In the genomic region with DNA sequence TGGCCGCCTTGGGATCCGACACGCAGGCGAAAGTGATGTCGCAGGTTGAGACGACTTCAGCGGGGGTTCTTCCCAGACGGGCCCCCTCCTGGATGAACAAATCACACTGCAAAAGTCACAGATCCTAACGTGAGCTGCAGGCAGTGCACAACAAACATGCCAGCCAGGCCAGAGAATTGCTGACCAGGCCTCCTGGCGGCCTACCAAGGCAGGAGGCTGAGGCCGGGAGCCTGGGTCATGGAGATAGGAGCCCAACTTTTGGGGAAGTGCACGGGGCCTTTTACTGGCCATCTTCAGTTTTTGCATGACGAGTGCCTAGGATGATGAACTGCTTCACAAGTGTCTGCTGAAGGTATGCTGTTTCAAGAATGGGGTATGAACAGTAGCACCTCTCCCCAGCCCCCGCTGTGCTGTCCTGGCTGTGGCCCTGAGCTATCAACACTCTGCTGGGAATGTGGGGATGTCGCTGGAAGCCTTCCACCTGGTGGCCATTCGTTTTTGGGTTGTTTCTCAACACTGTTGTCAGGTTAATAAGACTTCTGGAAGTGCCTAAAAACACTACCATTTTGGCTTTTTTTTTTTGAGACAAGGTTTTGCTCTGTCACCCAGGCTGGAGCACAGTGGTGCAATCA, we compare ENCODE assay signal across 25 cellular contexts. TPM values are rescaled to one million over a fixed set of nuclear protein-coding genes. Genes with fewer than 3 reads are reported as not detected.
DNase-seq lines count a peak whose midpoint lies in the region; ATAC-seq and TF ChIP-seq lines count a peak whose summit lies in the region.
"Had no signal": no experiment of that assay in that cellular context is flagged by ENCODE, and none has a peak within 500 bp of the region (broad histone marks: within the 10 kb centered on the region; RNA-seq: fewer than 3 reads in every experiment).

No MANE protein-coding gene starts in this region.

- H3K18ac ChIP-seq in IMR-90 (ENCODE audit: low read depth, low read length) = no peak overlapping the region

- H2AFZ ChIP-seq in IMR-90 (replicated peaks; ENCODE audit: low read length, poor library complexity) = no peak overlapping the region
- no peak overlapping the region for H2AFZ ChIP-seq in GM23248

- no peak for TF ChIP-seq CTCF in IMR-90 (conservative IDR thresholded peaks at IDR 0.05; ENCODE audit: low read depth, low read length)

- H4K91ac ChIP-seq in IMR-90 (ENCODE audit: insufficient read depth, low read depth, low read length) = no peak overlapping the region

- no peaks in the 10 kb centered on the region for H3F3A ChIP-seq in GM23248 (ENCODE audit: insufficient read depth)

- no peak overlapping the region for H2BK5ac ChIP-seq in IMR-90 (ENCODE audit: low read depth, low read length, poor library complexity, severe bottlenecking)

- H4K20me1 ChIP-seq in IMR-90 (ENCODE audit: insufficient read depth, low read length) (no peaks in the 10 kb centered on the region), GM23248 (ENCODE audit: insufficient read depth) (no peaks in the 10 kb centered on the region)

- H3K9ac ChIP-seq in IMR-90 (ENCODE audit: low read depth, low read length) (no peak overlapping the region), stomach smooth muscle (ENCODE audit: low read length in 2 of 2) (peak overlapping the region; percentile 16 to 37), GM23248 (no peak overlapping the region)

- DNase-seq in IMR-90 = no peak
- DNase-seq in erythroblast (lab: John Stamatoyannopoulos, UW) = peak; percentile 24 to 43
- peak; percentile 65 for DNase-seq in left lobe of liver (ENCODE audit: low spot score)
- DNase-seq in GM23248 = no peak
- no peak for DNase-seq in AG08395 (ENCODE audit: low spot score)
- no peak for DNase-seq in NCI-H2029 (lab: John Stamatoyannopoulos, UW)
- DNase-seq: activated B cell treated with CpG ODN at 0.5 μM for 24 hours; activated CD4-positive, alpha-beta T cell treated with anti-CD3 and anti-CD28 coated beads, Interleukin-2, amount 50 U/mL, for 48 hours; activated effector memory CD4-positive, alpha-beta T cell treated with anti-CD3 and anti-CD28 coated beads, Interleukin-2, amount 50 U/mL, for 16 hours; brain microvascular endothelial cell; CD4-positive, alpha-beta T cell; DMS153; GF-D8; mucosa of descending colon; NCI-H510A; NK-92 treated with Interleukin-12 subunit alpha and Interleukin-12 subunit beta, amount 100 ng/mL, for 24 hours; T-helper 2 cell had no signal

- H3K27me3 ChIP-seq in IMR-90 (ENCODE audit: control insufficient read depth, insufficient read depth, low read length) = no peaks in the 10 kb centered on the region
- H3K27me3 ChIP-seq in stomach smooth muscle (ENCODE audit: control insufficient read depth in 1 of 2, insufficient read depth in 2 of 2, low read length in 2 of 2) = no peaks in the 10 kb centered on the region
- H3K27me3 ChIP-seq in GM23248 (replicated peaks; ENCODE audit: insufficient read depth) = no peaks in the 10 kb centered on the region
- H3K27me3 ChIP-seq: brain microvascular endothelial cell had no signal

- H3K9me3 ChIP-seq in IMR-90 (ENCODE audit: control insufficient read depth, insufficient read depth, low read length) (no peaks in the 10 kb centered on the region), stomach smooth muscle (ENCODE audit: control insufficient read depth in 2 of 2, low read length in 2 of 2) (no peaks in the 10 kb centered on the region), GM23248 (ENCODE audit: low read depth) (no peaks in the 10 kb centered on the region)
- H3K9me3 ChIP-seq: mucosa of descending colon had no signal

- no TSS peak for BruUV-seq in IMR-90 (replicated peaks; lab: Mats Ljungman, UMichigan)

- TF ChIP-seq POLR2A in IMR-90 (IDR thresholded peaks at IDR 0.05; ENCODE audit: low read depth, low read length) (no peak), erythroblast (IDR thresholded peaks at IDR 0.05; ENCODE audit: low read length) (no peak)

- H2AK5ac ChIP-seq in IMR-90 (ENCODE audit: low read depth, low read length) = no peak overlapping the region

- H3K9me1 ChIP-seq in IMR-90 (ENCODE audit: insufficient read depth, low read length) = no peaks in the 10 kb centered on the region

- no peaks in the 10 kb centered on the region for H3K79me2 ChIP-seq in GM23248 (ENCODE audit: insufficient read depth)

- ATAC-seq in IMR-90 (ENCODE audit: low read depth) (peak; percentile 40), left lobe of liver (peak; percentile 88)
- ATAC-seq: mucosa of descending colon had no signal

- TF ChIP-seq RAD21 in IMR-90 (IDR thresholded peaks at IDR 0.05; ENCODE audit: low read length) = no peak

- no peak overlapping the region for H2AK9ac ChIP-seq in IMR-90 (replicated peaks; ENCODE audit: low read depth, low read length, poor library complexity)

- no peak overlapping the region for H3K4me2 ChIP-seq in IMR-90 (ENCODE audit: low read depth, low read length)
- no peak overlapping the region for H3K4me2 ChIP-seq in GM23248 (ENCODE audit: unreplicated experiment)

- H3K56ac ChIP-seq in IMR-90 (ENCODE audit: extremely low read depth, insufficient read depth, low read length) = no peak overlapping the region

- dilution Hi-C loops in IMR-90 (cut with HindIII; ENCODE audit: low sequenced_read_pairs, unreplicated experiment) = no loop called here

- in situ Hi-C loops in IMR-90 (cut with MboI; ENCODE audit: low sequenced_read_pairs) (no loop called here), GM23248 (cut with MboI) (no loop called here)

- intact Hi-C loops in IMR-90 (cut with micrococcal nuclease) = no loop called here

- no peak overlapping the region for H3K23ac ChIP-seq in IMR-90 (ENCODE audit: low read depth, low read length)

- H3K4me3 ChIP-seq in IMR-90 (ENCODE audit: insufficient read depth, low read depth, low read length) (no peak overlapping the region), stomach smooth muscle (ENCODE audit: low read length in 2 of 2) (peak overlapping the region in 1 of 2 donors; percentile 29), GM23248 (no peak overlapping the region)
- H3K4me3 ChIP-seq: mucosa of descending colon, SK-N-MC had no signal

- no peak overlapping the region for H3K14ac ChIP-seq in IMR-90 (replicated peaks; ENCODE audit: low read depth, low read length)

- H3K27ac ChIP-seq in IMR-90 (ENCODE audit: insufficient read depth, low read length) (no peak overlapping the region), stomach smooth muscle (ENCODE audit: low read length) (peak overlapping the region; percentile 92), GM23248 (no peak overlapping the region)
- H3K27ac ChIP-seq: brain microvascular endothelial cell, epithelial cell of prostate, SK-N-MC had no signal

- CTCF ChIA-PET in IMR-90 (lab: Yijun Ruan, JAX) = no interaction called here

- no peak overlapping the region for H3K4ac ChIP-seq in IMR-90 (ENCODE audit: low read depth, low read length)

- H2BK20ac ChIP-seq in IMR-90 (ENCODE audit: low read depth, low read length) = no peak overlapping the region

- H3K9me2 ChIP-seq in GM23248 (ENCODE audit: insufficient read depth) = no peaks in the 10 kb centered on the region

- H4K5ac ChIP-seq in IMR-90 (ENCODE audit: low read depth, low read length) = no peak overlapping the region

- H3K4me1 ChIP-seq in IMR-90 (ENCODE audit: control insufficient read depth, insufficient read depth, low read length) = peaks cover 8% of the 10 kb centered on the region; the same call in 1 of the 2 replicates
- peaks cover 17% of the 10 kb centered on the region for H3K4me1 ChIP-seq in stomach smooth muscle (ENCODE audit: control insufficient read depth, insufficient read depth, low read length)
- no peaks in the 10 kb centered on the region for H3K4me1 ChIP-seq in GM23248 (ENCODE audit: insufficient read depth)

- no peak overlapping the region for H2BK120ac ChIP-seq in IMR-90 (ENCODE audit: low read depth, low read length)

- H2BK15ac ChIP-seq in IMR-90 (ENCODE audit: low read depth, low read length) = no peak overlapping the region

- H3K79me1 ChIP-seq in IMR-90 (ENCODE audit: low read depth in 1 of 2, low read length in 2 of 2) = peaks cover 2 to 5% of the 10 kb centered on the region in 2 experiments; a peak in 1 of 4 replicates

- POLR2A ChIA-PET in IMR-90 (lab: Charles Lee; ENCODE audit: unreplicated experiment) = no interaction called here

- WGBS in IMR-90 (ENCODE audit: extremely low coverage in 2 of 2, insufficient read length in 1 of 2), 2 experiments = 82% methylated on average over 6 of the region's 16 CpGs; no CpG with 5 or more reads in 1 of the 2 experiments
- 85 to 87% methylated on average over 16 of the region's 16 CpGs for WGBS in GM23248 (ENCODE audit: low coverage in 1 of 2, low lambda C conversion rate in 2 of 2, missing lambda C conversion rate in 2 of 2), 2 experiments

- H3K36me3 ChIP-seq in IMR-90 (ENCODE audit: control insufficient read depth, insufficient read depth, low read length) (peaks cover 55% of the 10 kb centered on the region), stomach smooth muscle (ENCODE audit: control insufficient read depth in 2 of 2, insufficient read depth in 2 of 2, low read length in 2 of 2) (peaks cover 17 to 37% of the 10 kb centered on the region in 2 donors), GM23248 (ENCODE audit: low read depth) (peaks cover 37% of the 10 kb centered on the region)

- no peak overlapping the region for H4K8ac ChIP-seq in IMR-90 (ENCODE audit: low read depth in 2 of 2, low read length in 2 of 2)

RNA-seq across cellular contexts. Expression of gene ROGDI, which starts 12.2 kb away (rescaled TPM):
- 13.6 and 14.2 TPM in 2 replicates for total RNA-seq in IMR-90 (2012; rRNA removed)
- 27.1 and 30.1 TPM in 2 replicates for polyA plus RNA-seq in IMR-90 (2012; rRNA removed)
- 11.3 and 32.6 TPM in 2 replicates for polyA plus RNA-seq in IMR-90 (2012; cell fraction: cytosol; rRNA removed)
- polyA plus RNA-seq in IMR-90 (2012; cell fraction: nucleus; rRNA removed; ENCODE audit: low replicate concordance) = 67.3 and 174 TPM in 2 replicates
- 21.5 TPM for total RNA-seq in left lobe of liver
- total RNA-seq in GM23248 (2014; rRNA removed; shearing (Covaris generic)) = 17.7 and 27.3 TPM in 2 replicates
- 21.4 and 25.2 TPM in 2 replicates for polyA plus RNA-seq in GM23248 (2016; fragmentation: Nextera tagmentation; extraction: Ambion mirVana)

RNA-seq across cellular contexts. Expression of gene SMIM22, which starts 19.5 kb away (rescaled TPM):
- total RNA-seq in IMR-90 (2012; rRNA removed) (not detected in 2 replicates), left lobe of liver (0.60 TPM)
- polyA plus RNA-seq in IMR-90 (2012; rRNA removed) (not detected in 2 replicates), GM23248 (2016; fragmentation: Nextera tagmentation; extraction: Ambion mirVana) (not detected in 2 replicates)
- polyA plus RNA-seq in IMR-90 (2012; cell fraction: cytosol; rRNA removed) = not detected in 2 replicates
- polyA plus RNA-seq in IMR-90 (2012; cell fraction: nucleus; rRNA removed; ENCODE audit: low replicate concordance) = not detected in 2 replicates
- not detected in 2 replicates for total RNA-seq in GM23248 (2014; rRNA removed; shearing (Covaris generic))
- total RNA-seq: activated B cell treated with CpG ODN at 0.5 μM for 24 hours; CD4-positive, alpha-beta T cell; dermis microvascular lymphatic vessel endothelial cell; glomerular endothelial cell; H1; renal cortical epithelial cell had no signal
- polyA plus RNA-seq: H1, neural cell had no signal

RNA-seq across cellular contexts. Expression of gene SEPTIN12, which starts 26.5 kb away (rescaled TPM):
- total RNA-seq in IMR-90 (2012; rRNA removed) (not detected in 2 replicates), left lobe of liver (not detected)
- polyA plus RNA-seq in IMR-90 (2012; rRNA removed) (not detected in 2 replicates), GM23248 (2016; fragmentation: Nextera tagmentation; extraction: Ambion mirVana) (not detected in 2 replicates)
- not detected in 2 replicates for polyA plus RNA-seq in IMR-90 (2012; cell fraction: cytosol; rRNA removed)
- polyA plus RNA-seq in IMR-90 (2012; cell fraction: nucleus; rRNA removed; ENCODE audit: low replicate concordance) = 0.10 TPM in 1 of 2 replicates, not detected in the other
- not detected in 2 replicates for total RNA-seq in GM23248 (2014; rRNA removed; shearing (Covaris generic))
- total RNA-seq: activated B cell treated with CpG ODN at 0.5 μM for 24 hours; CD4-positive, alpha-beta T cell; dermis microvascular lymphatic vessel endothelial cell; glomerular endothelial cell; H1; renal cortical epithelial cell had no signal

RNA-seq across cellular contexts. Expression of gene GLYR1, which starts 32.4 kb away (rescaled TPM):
- total RNA-seq in IMR-90 (2012; rRNA removed) = 26.0 and 27.8 TPM in 2 replicates
- 53.2 and 54.2 TPM in 2 replicates for polyA plus RNA-seq in IMR-90 (2012; rRNA removed)
- 28.8 and 39.4 TPM in 2 replicates for polyA plus RNA-seq in IMR-90 (2012; cell fraction: cytosol; rRNA removed)
- 63.0 and 63.9 TPM in 2 replicates for polyA plus RNA-seq in IMR-90 (2012; cell fraction: nucleus; rRNA removed; ENCODE audit: low replicate concordance)
- total RNA-seq in left lobe of liver = 47.1 TPM
- total RNA-seq in GM23248 (2014; rRNA removed; shearing (Covaris generic)) = 27.4 and 31.2 TPM in 2 replicates
- 36.6 and 39.9 TPM in 2 replicates for polyA plus RNA-seq in GM23248 (2016; fragmentation: Nextera tagmentation; extraction: Ambion mirVana)

RNA-seq across cellular contexts. Expression of gene UBN1, which starts 32.6 kb away (rescaled TPM):
- 5.7 and 7.8 TPM in 2 replicates for total RNA-seq in IMR-90 (2012; rRNA removed)
- polyA plus RNA-seq in IMR-90 (2012; rRNA removed) = 12.9 and 16.3 TPM in 2 replicates
- polyA plus RNA-seq in IMR-90 (2012; cell fraction: cytosol; rRNA removed) = 7.6 and 8.8 TPM in 2 replicates
- 43.7 and 49.4 TPM in 2 replicates for polyA plus RNA-seq in IMR-90 (2012; cell fraction: nucleus; rRNA removed; ENCODE audit: low replicate concordance)
- 18.9 TPM for total RNA-seq in left lobe of liver
- 16.4 and 18.1 TPM in 2 replicates for total RNA-seq in GM23248 (2014; rRNA removed; shearing (Covaris generic))
- 9.3 and 9.9 TPM in 2 replicates for polyA plus RNA-seq in GM23248 (2016; fragmentation: Nextera tagmentation; extraction: Ambion mirVana)

Comparison
In these comparisons a context has a peak if more than half of its experiments do, and no peak if none do; other contexts are left out.
1. DNase-seq: peak in erythroblast (2 of 2) and left lobe of liver (single experiment); none in IMR-90 (single experiment), GM23248 (single experiment), AG08395 (single experiment) and NCI-H2029 (single experiment).
2. H3K9ac ChIP-seq: peak in stomach smooth muscle (2 of 2); none in IMR-90 (single experiment) and GM23248 (single experiment).